ENCODE assay signal across 8 cellular contexts in genomic region chr2:237085261-237086221, GRCh38. TPM values are rescaled to one million over a fixed set of nuclear protein-coding genes. Genes with fewer than 3 reads are reported as not detected.
A peak's percentile ranks its signal among the peaks of the same experiment; 100 is the strongest.
DNase-seq lines count a peak whose midpoint lies in the region; ATAC-seq and TF ChIP-seq lines count a peak whose summit lies in the region.

COPS8 (plus strand) TSS chr2:237085889; CDS start chr2:237085965, 76 bp downstream.

- peak within 1 kb of the TSS; percentile 64 to 81 for H3K4me3 ChIP-seq in left lung

- peak within 1 kb of the TSS; percentile 97 to 99 (median 99) for H3K27ac Mint-ChIP-seq in CD14-positive monocyte
- H3K27ac Mint-ChIP-seq in dendritic cell treated with granulocyte-macrophage colony-stimulating factor and Interleukin-4, amounts not matched to agents 40 ng/mL and 50 ng/mL, for 4 days, result peak within 1 kb of the TSS; percentile 97

- H3K4me3 Mint-ChIP-seq in CD14-positive monocyte, result peak within 1 kb of the TSS; percentile 99 to 100
- H3K4me3 Mint-ChIP-seq in dendritic cell treated with granulocyte-macrophage colony-stimulating factor and Interleukin-4, amounts not matched to agents 40 ng/mL and 50 ng/mL, for 4 days, result peak within 1 kb of the TSS; percentile 98

- no peaks in the 10 kb centered on the region for H3K9me3 ChIP-seq in left lung

- peaks cover 0 to 5% (median 0%) of the 10 kb centered on the region in 7 donors for H3K9me3 Mint-ChIP-seq in CD14-positive monocyte
- no peaks in the 10 kb centered on the region for H3K9me3 Mint-ChIP-seq in dendritic cell treated with granulocyte-macrophage colony-stimulating factor and Interleukin-4, amounts not matched to agents 40 ng/mL and 50 ng/mL, for 4 days

- H3K36me3 ChIP-seq in left lung, result peaks cover 0 to 19% of the 10 kb centered on the region in 2 donors

- H3K36me3 Mint-ChIP-seq in CD14-positive monocyte, result peaks cover 15 to 16% of the 10 kb centered on the region in 2 donors
- H3K36me3 Mint-ChIP-seq in dendritic cell treated with granulocyte-macrophage colony-stimulating factor and Interleukin-4, amounts not matched to agents 40 ng/mL and 50 ng/mL, for 4 days (ENCODE audit: low read depth), result peaks cover 24% of the 10 kb centered on the region

- H3K27me3 Mint-ChIP-seq in CD14-positive monocyte (ENCODE audit: low read depth in 3 of 3), result peaks cover 0 to 4% (median 0%) of the 10 kb centered on the region in 3 donors
- H3K27me3 Mint-ChIP-seq in dendritic cell treated with granulocyte-macrophage colony-stimulating factor and Interleukin-4, amounts not matched to agents 40 ng/mL and 50 ng/mL, for 4 days, result no peaks in the 10 kb centered on the region

- DNase-seq in CD14-positive monocyte (ENCODE audit: low spot score) (peak; percentile 94), NCI-H774 (lab: John Stamatoyannopoulos, UW) (peak; percentile 90), left lung (peak; percentile 96 to 99)
- DNase-seq in activated CD4-positive, alpha-beta T cell treated with anti-CD3 and anti-CD28 coated beads, Interleukin-2, amount 50 U/mL, for 4 hours, result peak; percentile 83 to 85
- peak; percentile 86 to 89 for DNase-seq in stimulated activated CD4-positive, alpha-beta T cell treated with anti-CD3 and anti-CD28 coated beads, Interleukin-2, amount 100 ng/mL, for 48 hours

- TF ChIP-seq CTCF in CD14-positive monocyte (IDR thresholded peaks at IDR 0.05) (peak; percentile 10), left lung (IDR thresholded peaks at IDR 0.05) (peak in 1 of 2 donors; percentile 11)

- peak within 1 kb of the TSS; percentile 85 to 90 for H3K27ac ChIP-seq in left lung

- H3K27me3 ChIP-seq in left lung, result no peaks in the 10 kb centered on the region

- peaks cover 8 to 33% of the 10 kb centered on the region in 2 donors for H3K4me1 ChIP-seq in left lung

- H3K4me1 Mint-ChIP-seq in CD14-positive monocyte, result peaks cover 13% of the 10 kb centered on the region
- peaks cover 5% of the 10 kb centered on the region for H3K4me1 Mint-ChIP-seq in dendritic cell treated with granulocyte-macrophage colony-stimulating factor and Interleukin-4, amounts not matched to agents 40 ng/mL and 50 ng/mL, for 4 days (ENCODE audit: low read depth)

- intact Hi-C loops in CD14-positive monocyte (cut with micrococcal nuclease) (no loop called here), left lung (cut with DNase I) (no loop called here)
- intact Hi-C loops in dendritic cell treated with granulocyte-macrophage colony-stimulating factor and Interleukin-4, amounts not matched to agents 40 ng/mL and 50 ng/mL, for 4 days (cut with micrococcal nuclease), result no loop called here

- peak; percentile 98 for ATAC-seq in GM19395 (IDR thresholded peaks at IDR 0.05; ENCODE audit: unreplicated experiment)
- peak; percentile 91 for ATAC-seq in HG03565 (IDR thresholded peaks at IDR 0.05; ENCODE audit: unreplicated experiment)
- peak; percentile 98 for ATAC-seq in left lung

RNA-seq across cellular contexts. Expression of gene COPS8, which starts in this region (rescaled TPM):
- 10 to 100 TPM; 36.4 to 39.2 TPM for polyA plus RNA-seq in CD14-positive monocyte
- total RNA-seq in left lung, result 10 to 100 TPM; 44.4 to 47.2 TPM

Comparison
In these comparisons a context has a peak if more than half of its experiments do, and no peak if none do; other contexts are left out.
1. Peak in every context shown above with its lines: DNase-seq, ATAC-seq, H3K4me3 ChIP-seq and H3K27ac ChIP-seq.